Comparison of ENCODE assay signal across 29 cellular contexts in the genomic region with DNA sequence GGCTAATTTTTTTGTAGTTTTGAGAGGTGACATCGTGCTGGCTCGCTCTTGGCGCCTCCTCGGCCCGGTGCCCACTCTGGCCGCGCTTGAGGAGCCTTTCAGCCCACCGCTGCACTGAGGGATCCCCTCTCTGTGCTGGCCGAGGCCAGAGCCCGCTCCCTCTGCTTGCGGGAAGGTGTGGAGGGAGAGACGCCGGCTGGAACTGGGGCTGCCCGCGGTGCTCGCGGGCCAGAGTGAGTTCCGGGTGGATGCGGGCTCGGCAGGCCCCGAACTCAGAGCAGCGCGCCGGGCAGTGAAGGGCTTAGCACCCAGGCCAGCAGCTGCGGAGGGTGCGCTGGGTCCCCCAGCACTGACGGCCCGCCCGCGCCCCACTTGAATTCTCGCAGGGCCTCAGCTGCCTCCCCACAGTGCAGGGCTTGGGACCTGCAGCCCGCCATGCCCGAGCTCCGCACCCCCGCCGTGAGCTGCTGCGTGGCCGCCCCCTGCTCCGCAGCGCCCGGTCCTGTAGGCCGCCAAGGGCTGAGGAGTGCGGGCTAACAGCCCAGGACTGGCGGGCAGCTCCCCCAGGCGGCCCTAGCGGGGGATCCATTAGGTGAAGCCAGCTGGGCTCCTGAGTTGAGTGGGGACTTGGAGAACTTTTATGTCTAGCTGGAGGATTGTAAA.
"Had no signal": no experiment of that assay in that cellular context is flagged by ENCODE, and none has a peak within 500 bp of the region (broad histone marks: within the 10 kb centered on the region; RNA-seq: fewer than 3 reads in every experiment).

No MANE protein-coding gene starts in this region.

- H3K4me3 ChIP-seq: ascending aorta, K562, SJCRH30, SK-N-MC had no signal

- H3K27ac ChIP-seq: ascending aorta, SJCRH30, SK-N-MC, WERI-Rb-1 had no signal

- H3K4me1 Mint-ChIP-seq: activated CD4-positive, alpha-beta memory T cell treated with anti-CD3 and anti-CD28 coated beads, Interleukin-2, amount 10 ng/mL, durations not matched to agents 7 days and 5 days; activated CD8-positive, alpha-beta memory T cell treated with anti-CD3 and anti-CD28 coated beads, Interleukin-2, amount 10 ng/mL, durations not matched to agents 7 days and 5 days; activated naive CD4-positive, alpha-beta T cell treated with anti-CD3 and anti-CD28 coated beads, Interleukin-2, amount 50 U/mL, for 24 hours; activated naive CD8-positive, alpha-beta T cell treated with anti-CD3 and anti-CD28 coated beads, Interleukin-2, amount 10 ng/mL, durations not matched to agents 7 days and 5 days had no signal

- H3K27ac Mint-ChIP-seq: activated CD4-positive, alpha-beta memory T cell treated with anti-CD3 and anti-CD28 coated beads, Interleukin-2, amount 10 ng/mL, durations not matched to agents 7 days and 5 days; activated CD8-positive, alpha-beta memory T cell treated with anti-CD3 and anti-CD28 coated beads, Interleukin-2, amount 10 ng/mL, durations not matched to agents 7 days and 5 days; activated naive CD4-positive, alpha-beta T cell treated with anti-CD3 and anti-CD28 coated beads, Interleukin-2, amount 50 U/mL, for 24 hours; activated naive CD8-positive, alpha-beta T cell treated with anti-CD3 and anti-CD28 coated beads, Interleukin-2, amount 10 ng/mL, durations not matched to agents 7 days and 5 days had no signal

- H3K4me3 Mint-ChIP-seq: activated CD4-positive, alpha-beta memory T cell treated with anti-CD3 and anti-CD28 coated beads, Interleukin-2, amount 10 ng/mL, durations not matched to agents 7 days and 5 days; activated CD8-positive, alpha-beta memory T cell treated with anti-CD3 and anti-CD28 coated beads, Interleukin-2, amount 10 ng/mL, durations not matched to agents 7 days and 5 days; activated naive CD4-positive, alpha-beta T cell treated with anti-CD3 and anti-CD28 coated beads, Interleukin-2, amount 50 U/mL, for 24 hours; activated naive CD8-positive, alpha-beta T cell treated with anti-CD3 and anti-CD28 coated beads, Interleukin-2, amount 10 ng/mL, durations not matched to agents 7 days and 5 days had no signal

- H3K9me3 Mint-ChIP-seq: activated naive CD4-positive, alpha-beta T cell treated with anti-CD3 and anti-CD28 coated beads, Interleukin-2, amount 50 U/mL, for 24 hours; activated naive CD8-positive, alpha-beta T cell treated with anti-CD3 and anti-CD28 coated beads, Interleukin-2, amount 10 ng/mL, durations not matched to agents 7 days and 5 days had no signal

- H3K4me1 ChIP-seq: ascending aorta, SJCRH30 had no signal

- H3K9me3 ChIP-seq: ascending aorta had no signal

- DNase-seq: activated CD4-positive, alpha-beta memory T cell treated with anti-CD3 and anti-CD28 coated beads, Interleukin-2, amount 10 ng/mL, durations not matched to agents 7 days and 5 days; activated CD4-positive, alpha-beta T cell treated with anti-CD3 and anti-CD28 coated beads for 1 hour; activated CD4-positive, alpha-beta T cell treated with anti-CD3 and anti-CD28 coated beads for 48 hours; activated CD4-positive, CD25-positive, alpha-beta regulatory T cell; activated CD8-positive, alpha-beta memory T cell treated with anti-CD3 and anti-CD28 coated beads for 24 hours; activated CD8-positive, alpha-beta memory T cell treated with anti-CD3 and anti-CD28 coated beads, Interleukin-2, amount 10 ng/mL, durations not matched to agents 7 days and 5 days; activated CD8-positive, alpha-beta memory T cell treated with anti-CD3 and anti-CD28 coated beads, Interleukin-2, amount 50 U/mL, for 48 hours; activated effector memory CD4-positive, alpha-beta T cell treated with Interleukin-2 at 50 U/mL for 16 hours; activated naive CD4-positive, alpha-beta T cell treated with Interleukin-2 at 50 U/mL for 16 hours; activated naive CD8-positive, alpha-beta T cell treated with anti-CD3 and anti-CD28 coated beads, Interleukin-2, amount 10 ng/mL, durations not matched to agents 7 days and 5 days; activated T-cell treated with anti-CD3 and anti-CD28 coated beads, Interleukin-2, amount 50 U/mL, for 48 hours; amygdala; NCI-H1092 treated with DMSO at 0.1 percent for 48 hours; NCI-H1417; NCI-H146; NCI-H1930; NCI-H2081 treated with DMSO at 0.1 percent for 48 hours; NCI-H226; NCI-H446 treated with DMSO at 0.1 percent for 48 hours; NCI-H524; SHP77; SJCRH30; T1000; WERI-Rb-1 had no signal

- ATAC-seq: activated CD8-positive, alpha-beta memory T cell treated with anti-CD3 and anti-CD28 coated beads, Interleukin-2, amount 10 ng/mL, durations not matched to agents 7 days and 5 days; K562; Panc1 had no signal

- H3K27me3 Mint-ChIP-seq: activated CD4-positive, alpha-beta memory T cell treated with anti-CD3 and anti-CD28 coated beads, Interleukin-2, amount 10 ng/mL, durations not matched to agents 7 days and 5 days; activated CD8-positive, alpha-beta memory T cell treated with anti-CD3 and anti-CD28 coated beads, Interleukin-2, amount 10 ng/mL, durations not matched to agents 7 days and 5 days; activated naive CD4-positive, alpha-beta T cell treated with anti-CD3 and anti-CD28 coated beads, Interleukin-2, amount 50 U/mL, for 24 hours; activated naive CD8-positive, alpha-beta T cell treated with anti-CD3 and anti-CD28 coated beads, Interleukin-2, amount 10 ng/mL, durations not matched to agents 7 days and 5 days had no signal

- H3K36me3 Mint-ChIP-seq: activated CD8-positive, alpha-beta memory T cell treated with anti-CD3 and anti-CD28 coated beads, Interleukin-2, amount 10 ng/mL, durations not matched to agents 7 days and 5 days; activated naive CD4-positive, alpha-beta T cell treated with anti-CD3 and anti-CD28 coated beads, Interleukin-2, amount 50 U/mL, for 24 hours; activated naive CD8-positive, alpha-beta T cell treated with anti-CD3 and anti-CD28 coated beads, Interleukin-2, amount 10 ng/mL, durations not matched to agents 7 days and 5 days had no signal

- FAIRE-seq: K562 had no signal

- H3K36me3 ChIP-seq: ascending aorta, SJCRH30, WERI-Rb-1 had no signal
